ENCODE assay signal across 8 cellular contexts in the genomic region with DNA sequence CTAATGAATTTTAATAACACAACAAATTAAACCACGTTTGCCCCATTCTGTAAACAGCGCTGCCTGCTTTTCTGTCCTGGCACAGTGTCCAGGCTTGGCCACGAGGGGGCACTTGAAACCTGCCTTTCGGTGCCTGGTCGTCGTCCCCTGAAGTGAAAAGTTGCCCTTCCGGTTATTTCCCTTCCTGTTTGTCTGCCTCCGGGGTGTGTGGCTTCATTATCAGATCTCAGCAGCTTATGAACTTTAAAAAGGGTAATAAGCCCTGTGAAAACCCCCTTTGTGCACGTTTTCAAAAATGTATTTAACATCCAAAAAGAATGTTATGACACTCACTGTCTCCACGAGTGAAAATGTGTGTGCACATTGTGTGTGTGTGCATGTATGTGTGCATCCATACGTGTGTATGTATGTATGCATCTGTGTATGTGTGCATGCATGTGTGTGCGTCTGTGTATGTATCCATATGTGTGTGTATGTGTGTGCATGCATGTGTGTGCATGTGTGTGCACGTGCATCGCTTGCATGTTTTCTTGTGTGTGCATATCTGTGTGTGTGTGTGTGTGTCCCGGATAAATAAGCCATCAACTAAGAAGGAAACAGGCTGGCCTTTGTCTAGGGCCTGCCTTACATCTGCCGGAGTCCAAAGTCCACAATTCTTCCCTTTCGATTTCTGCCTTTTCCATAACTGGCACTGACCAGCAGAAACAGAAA.
DNase-seq lines count a peak whose midpoint lies in the region; ATAC-seq and TF ChIP-seq lines count a peak whose summit lies in the region.

No MANE protein-coding gene starts in this region.

- no peaks in the 10 kb centered on the region for H3K79me2 ChIP-seq in KMS-11 (ENCODE audit: insufficient read depth, low read depth)

- peak; percentile 90 for TF ChIP-seq CTCF in KMS-11 (conservative IDR thresholded peaks at IDR 0.05; ENCODE audit: low read depth, low read length)
- TF ChIP-seq CTCF in gastroesophageal sphincter (IDR thresholded peaks at IDR 0.05), result peak in 3 of 4 experiments; percentile 89 to 93 (median 91)
- peak in 2 of 3 donors; percentile 71 to 84 for TF ChIP-seq CTCF in omental fat pad (IDR thresholded peaks at IDR 0.05)

- H3K4me3 ChIP-seq in KMS-11 (IDR thresholded peaks at IDR 0.05; ENCODE audit: insufficient read depth, low read depth, low read length) (no peak overlapping the region), SJCRH30 (peak overlapping the region; percentile 25), gastroesophageal sphincter (peak overlapping the region in 1 of 2 donors; percentile 24)

- H3K36me3 ChIP-seq in KMS-11 (ENCODE audit: insufficient read depth), result no peaks in the 10 kb centered on the region
- no peaks in the 10 kb centered on the region for H3K36me3 ChIP-seq in SJCRH30
- H3K36me3 ChIP-seq in gastroesophageal sphincter, result no peaks in the 10 kb centered on the region

- no peaks in the 10 kb centered on the region for H4K20me1 ChIP-seq in KMS-11 (ENCODE audit: insufficient read depth)

- H3K4me1 ChIP-seq in KMS-11 (ENCODE audit: low read depth, poor library complexity, severe bottlenecking) (no peaks in the 10 kb centered on the region), SJCRH30 (peaks cover 5% of the 10 kb centered on the region), gastroesophageal sphincter (peaks cover 0 to 33% (median 0%) of the 10 kb centered on the region in 3 donors)

- no peak overlapping the region for H3K9ac ChIP-seq in KMS-11

- peak; percentile 74 for DNase-seq in EL
- peak; percentile 85 to 92 for DNase-seq in SJCRH30
- DNase-seq in activated gamma-delta T cell treated with Interleukin-2 at 50 U/mL for 16 hours, result peak; percentile 81
- DNase-seq in omental fat pad (ENCODE audit: low spot score), result peak; percentile 47
- peak; percentile 92 for DNase-seq in superior temporal gyrus (ENCODE audit: extremely low spot score)

- H3K27me3 ChIP-seq in KMS-11 (ENCODE audit: insufficient read depth, low read depth), result no peaks in the 10 kb centered on the region
- H3K27me3 ChIP-seq in SJCRH30, result peaks cover 4% of the 10 kb centered on the region; the same call in 1 of the 2 replicates
- H3K27me3 ChIP-seq in gastroesophageal sphincter, result no peaks in the 10 kb centered on the region

- no peak for TF ChIP-seq EP300 in gastroesophageal sphincter (IDR thresholded peaks at IDR 0.05)

- TF ChIP-seq POLR2A in gastroesophageal sphincter (IDR thresholded peaks at IDR 0.05), result no peak

- WGBS in gastroesophageal sphincter (ENCODE audit: low coverage in 1 of 2), 2 donors, result 14 to 17% methylated on average over 13 of the region's 17 CpGs

- H3K27ac ChIP-seq in KMS-11 (no peak overlapping the region), SJCRH30 (no peak overlapping the region; the same call in 1 of the 2 replicates), gastroesophageal sphincter (no peak overlapping the region)

- no peaks in the 10 kb centered on the region for H3K9me3 ChIP-seq in SJCRH30 (replicated peaks)
- no peaks in the 10 kb centered on the region for H3K9me3 ChIP-seq in gastroesophageal sphincter

- H2AFZ ChIP-seq in KMS-11 (ENCODE audit: low read depth), result peak overlapping the region; percentile 74

- peak; percentile 99 for ATAC-seq in GM21825 (IDR thresholded peaks at IDR 0.05; ENCODE audit: unreplicated experiment)
- ATAC-seq in gastroesophageal sphincter, result peak; percentile 75
- peak; percentile 77 for ATAC-seq in omental fat pad (ENCODE audit: low FRiP score)

- H3K4me2 ChIP-seq in KMS-11, result 0 out of 2 replicates have a peak overlapping the region, but pooled peaks have one; percentile 31
